Comparison of ENCODE assay signal across 1 cellular context in genomic region chr18:80022613-80023012, GRCh38.
TF ChIP-seq lines count a peak whose summit lies in the region.

No MANE protein-coding gene starts in this region.

TF ChIP-seq in K562, 482 proteins besides CTCF, POLR2A, EP300 and RAD21 (continued from another document and continues in another):
- TF ChIP-seq MGA (IDR thresholded peaks at IDR 0.05) (no peak), PTBP1 (IDR thresholded peaks at IDR 0.05; ENCODE audit: low read depth, low read length) (no peak), MTA3 (IDR thresholded peaks at IDR 0.05; ENCODE audit: borderline replicate concordance) (peak; percentile 64; the same call in 1 of the 2 replicates), NR2F6 (CRISPR knock-in tag; IDR thresholded peaks at IDR 0.05) (no peak), EZH2 (IDR thresholded peaks at IDR 0.05; ENCODE audit: borderline replicate concordance, low read depth, low read length) (no peak), TRIM24 (IDR thresholded peaks at IDR 0.05) (peak in 1 of 2 experiments; percentile 83; a peak in 3 of 4 replicates), GATAD2A (IDR thresholded peaks at IDR 0.05) (no peak), KAT8 (IDR thresholded peaks at IDR 0.05; ENCODE audit: low read depth) (no peak), CBX1 (IDR thresholded peaks at IDR 0.05; ENCODE audit: low read depth) (peak; percentile 98), KDM4B (IDR thresholded peaks at IDR 0.05; ENCODE audit: borderline replicate concordance in 2 of 2, low read depth in 1 of 2) (no peak), TAL1 (IDR thresholded peaks at IDR 0.05) (no peak), POLR3G (IDR thresholded peaks at IDR 0.05; ENCODE audit: extremely low read depth, insufficient read length, insufficient replicate concordance) (no peak), SAP30 (IDR thresholded peaks at IDR 0.05; ENCODE audit: borderline replicate concordance, insufficient read depth, low read depth, low read length, poor library complexity, severe bottlenecking) (no peak), ZFP36 (IDR thresholded peaks at IDR 0.05; ENCODE audit: low read depth, low read length, partially characterized antibody) (peak; percentile 79), RCOR1 (IDR thresholded peaks at IDR 0.05; ENCODE audit: borderline replicate concordance in 1 of 2, low read depth in 2 of 2, low read length in 2 of 2) (0 out of 4 replicates have a peak, but pooled peaks of 1 of the 2 experiments have one; percentile 12), ZNF280B (CRISPR knock-in tag; IDR thresholded peaks at IDR 0.05) (peak; percentile 91), ZNF57 (CRISPR knock-in tag; IDR thresholded peaks at IDR 0.05) (no peak), HMGXB4 (CRISPR knock-in tag; IDR thresholded peaks at IDR 0.05) (no peak), YBX1 (IDR thresholded peaks at IDR 0.05) (no peak), ZFPM2 (CRISPR knock-in tag; IDR thresholded peaks at IDR 0.05) (no peak), NBN (IDR thresholded peaks at IDR 0.05; ENCODE audit: low read depth) (0 out of 2 replicates have a peak, but pooled peaks have one; percentile 50), CHD7 (IDR thresholded peaks at IDR 0.05; ENCODE audit: low read depth, low read length) (no peak), ZNF165 (CRISPR knock-in tag; IDR thresholded peaks at IDR 0.05; ENCODE audit: borderline replicate concordance) (no peak), ZNF717 (CRISPR knock-in tag; IDR thresholded peaks at IDR 0.05) (no peak)
